ENCODE assay signal across 20 cellular contexts in genomic region chr1:110975265-110975664, GRCh38.
"Had no signal": no experiment of that assay in that cellular context is flagged by ENCODE, and none has a peak within 500 bp of the region (broad histone marks: within the 10 kb centered on the region; RNA-seq: fewer than 3 reads in every experiment).

No MANE protein-coding gene starts in this region.

- DNase-seq: IMR-90, Kasumi-1, MM.1S, NCI-H1048, NCI-H1105, NCI-H1417, NCI-H1436 treated with DMSO at 0.1 percent for 48 hours, NCI-H1694, NCI-H187 treated with DMSO at 0.1 percent for 48 hours, NCI-H2029 treated with DMSO at 0.1 percent for 48 hours, NCI-H2171 treated with DMSO at 0.1 percent for 48 hours, NCI-H2227 treated with DMSO at 0.1 percent for 48 hours, NCI-H524, NCI-H526 treated with DMSO at 0.1 percent for 48 hours, NCI-H748 treated with DMSO at 0.1 percent for 48 hours, SHP77, SK-N-SH, SW 1271, T-cell had no signal

- FAIRE-seq: HepG2 had no signal

- ATAC-seq: HepG2, T-cell had no signal
